20 cellular contexts compared by ENCODE assay signal in the genomic region with DNA sequence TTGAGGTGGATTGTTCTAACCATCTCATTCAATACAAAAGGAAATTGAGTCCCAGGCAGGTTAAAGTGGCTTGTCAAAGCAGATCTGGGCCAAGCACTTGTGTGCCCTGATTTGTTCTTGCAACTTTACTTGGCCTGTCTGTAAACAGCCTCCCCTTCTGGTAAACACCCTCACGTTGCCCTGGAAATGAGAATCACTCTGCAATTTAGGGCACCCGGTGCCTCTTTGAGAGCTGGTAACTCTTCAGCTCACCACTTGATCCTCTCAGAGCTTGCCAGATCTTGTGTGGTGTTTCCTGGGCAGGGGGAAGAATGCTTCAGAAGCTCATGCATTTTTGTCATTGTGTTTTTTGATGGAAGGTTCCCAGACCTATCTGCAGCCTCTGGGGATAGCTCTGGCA. TPM values are rescaled to one million over a fixed set of nuclear protein-coding genes. Genes with fewer than 3 reads are reported as not detected.
A peak's percentile ranks its signal among the peaks of the same experiment; 100 is the strongest.
DNase-seq lines count a peak whose midpoint lies in the region; ATAC-seq and TF ChIP-seq lines count a peak whose summit lies in the region.
"Had no signal": no experiment of that assay in that cellular context is flagged by ENCODE, and none has a peak within 500 bp of the region (broad histone marks: within the 10 kb centered on the region; RNA-seq: fewer than 3 reads in every experiment).

No MANE protein-coding gene starts in this region.

- no peak overlapping the region for H3K4me3 ChIP-seq in upper lobe of right lung

- ATAC-seq in upper lobe of right lung: peak; percentile 54
- ATAC-seq: PC-3 had no signal

- H3K36me3 ChIP-seq in upper lobe of right lung: no peaks in the 10 kb centered on the region

- H3K4me1 ChIP-seq in upper lobe of right lung: no peaks in the 10 kb centered on the region

- TF ChIP-seq CTCF in upper lobe of right lung (IDR thresholded peaks at IDR 0.05) (no peak), GM10266 (IDR thresholded peaks at IDR 0.05; ENCODE audit: control insufficient read depth, insufficient read depth, low read depth, missing control alignments) (no peak)

- no peaks in the 10 kb centered on the region for H3K9me3 ChIP-seq in upper lobe of right lung

- intact Hi-C loops in upper lobe of right lung (cut with DNase I): no loop called here

- H3K27ac ChIP-seq in caudate nucleus (ENCODE audit: low read depth, low read length) (peak overlapping the region; percentile 64), upper lobe of right lung (no peak overlapping the region)
- H3K27ac ChIP-seq: 22Rv1 had no signal

- H3K27me3 ChIP-seq in upper lobe of right lung: peaks cover 8% of the 10 kb centered on the region

- DNase-seq in NCI-H1105 treated with DMSO at 0.1 percent for 48 hours (lab: John Stamatoyannopoulos, UW): peak; percentile 21
- DNase-seq in NCI-H1105 (lab: John Stamatoyannopoulos, UW): no peak
- peak in 10 of 61 donors; percentile 3 to 60 (median 16) for DNase-seq in caudate nucleus (lab: John Stamatoyannopoulos, UW)
- DNase-seq in medulla oblongata (ENCODE audit: extremely low spot score): peak; percentile 31
- no peak for DNase-seq in upper lobe of right lung
- no peak for DNase-seq in OCI-M2 (lab: John Stamatoyannopoulos, UW; ENCODE audit: unreplicated experiment)
- DNase-seq in GM10266 (ENCODE audit: extremely low spot score): no peak
- DNase-seq in activated naive CD4-positive, alpha-beta T cell treated with anti-CD3 and anti-CD28 coated beads, Interleukin-2, amount 50 U/mL, for 16 hours: no peak
- DNase-seq: AML-193, HCEC 1CT, Kasumi-1, MM.1S, NCI-H1092 treated with DMSO at 0.1 percent for 48 hours, NCI-H1694, NCI-H2227 treated with DMSO at 0.1 percent for 48 hours, NCI-H510A treated with DMSO at 0.1 percent for 48 hours, NCI-H774, PC-3, RPMI8226 had no signal

RNA-seq across cellular contexts. Expression of a gene that starts 11.2 kb away (rescaled TPM):
- 0.69 TPM for total RNA-seq in upper lobe of right lung

Comparison
In these comparisons a context has a peak if more than half of its experiments do, and no peak if none do; other contexts are left out.
1. DNase-seq: peak in NCI-H1105 treated with DMSO at 0.1 percent for 48 hours (single experiment) and medulla oblongata (single experiment); none in NCI-H1105 (single experiment), upper lobe of right lung (single experiment), OCI-M2 (single experiment), GM10266 (single experiment) and activated naive CD4-positive, alpha-beta T cell treated with anti-CD3 and anti-CD28 coated beads, Interleukin-2, amount 50 U/mL, for 16 hours (single experiment).